Comparison of ENCODE assay signal across 32 cellular contexts in genomic region chr2:185825557-185825956, GRCh38.
"Had no signal": no experiment of that assay in that cellular context is flagged by ENCODE, and none has a peak within 500 bp of the region (broad histone marks: within the 10 kb centered on the region; RNA-seq: fewer than 3 reads in every experiment).

No MANE protein-coding gene starts in this region.

- FAIRE-seq: TTC549 had no signal

- H3K27ac ChIP-seq: adrenal gland, body of pancreas, brain microvascular endothelial cell, VCaP had no signal

- H3K4me3 ChIP-seq: adrenal gland, body of pancreas had no signal

- ATAC-seq: activated CD8-positive, alpha-beta T cell treated with anti-CD3 and anti-CD28 coated beads for 36 hours; activated naive CD4-positive, alpha-beta T cell treated with anti-CD3 and anti-CD28 coated beads, Interleukin-2, amount 50 U/mL, for 72 hours; activated T-cell treated with anti-CD3 and anti-CD28 coated beads, Interleukin-2, amount 50 U/mL, for 4 hours; activated T-cell treated with anti-CD3 and anti-CD28 coated beads, Interleukin-2, amount 50 U/mL, for 72 hours; activated T-helper 17 cell treated with anti-CD3 and anti-CD28 coated beads, Interleukin-2, amount 50 U/mL, for 72 hours; body of pancreas had no signal

- H3K9me3 ChIP-seq: adrenal gland, body of pancreas had no signal

- H3K36me3 ChIP-seq: adrenal gland, brain microvascular endothelial cell had no signal

- DNase-seq: activated B cell treated with CpG ODN at 0.5 μM for 24 hours; activated CD4-positive, alpha-beta memory T cell treated with anti-CD3 and anti-CD28 coated beads for 36 hours; activated CD4-positive, alpha-beta T cell treated with anti-CD3 and anti-CD28 coated beads for 4 hours; activated CD4-positive, alpha-beta T cell treated with anti-CD3 and anti-CD28 coated beads, Interleukin-2, amount 10 ng/mL, durations not matched to agents 24 days and 14 days; activated CD4-positive, alpha-beta T cell treated with anti-CD3 and anti-CD28 coated beads, Interleukin-2, amount 50 U/mL, for 1 hour; activated CD4-positive, alpha-beta T cell treated with anti-CD3 and anti-CD28 coated beads, Interleukin-2, amount 50 U/mL, for 4 hours; activated CD4-positive, CD25-positive, alpha-beta regulatory T cell treated with anti-CD3 and anti-CD28 coated beads, Interleukin-2, amount 50 U/mL, for 72 hours; activated CD8-positive, alpha-beta memory T cell treated with anti-CD3 and anti-CD28 coated beads, Interleukin-2, amount 50 U/mL, for 4 hours; activated CD8-positive, alpha-beta T cell treated with anti-CD3 and anti-CD28 coated beads for 36 hours; activated effector memory CD4-positive, alpha-beta T cell treated with anti-CD3 and anti-CD28 coated beads, Interleukin-2, amount 50 U/mL, for 16 hours; activated gamma-delta T cell treated with Interleukin-2 at 50 U/mL for 16 hours; activated naive CD4-positive, alpha-beta T cell; activated naive CD4-positive, alpha-beta T cell treated with anti-CD3 and anti-CD28 coated beads for 36 hours; activated naive CD4-positive, alpha-beta T cell treated with anti-CD3 and anti-CD28 coated beads, Interleukin-2, amount 50 U/mL, for 16 hours; activated naive CD8-positive, alpha-beta T cell treated with anti-CD3 and anti-CD28 coated beads for 36 hours; activated T-cell treated with anti-CD3 and anti-CD28 coated beads for 4 hours; activated T-cell treated with anti-CD3 and anti-CD28 coated beads, Interleukin-2, amount 50 U/mL, for 1 hour; activated T-cell treated with anti-CD3 and anti-CD28 coated beads, Interleukin-2, amount 50 U/mL, for 4 hours; activated T-cell treated with anti-CD3 and anti-CD28 coated beads, Interleukin-2, amount 50 U/mL, for 72 hours; adrenal gland; amniotic stem cell; aorta; body of pancreas; brain microvascular endothelial cell; central memory CD4-positive, alpha-beta T cell; T-helper 1 cell; T-helper 2 cell; T-helper 9 cell had no signal

- H3K4me1 ChIP-seq: adrenal gland, body of pancreas had no signal

- H3K27me3 ChIP-seq: adrenal gland, body of pancreas, brain microvascular endothelial cell had no signal
